ENCODE assay signal across 1 cellular context in genomic region chr12:111222027-111222414, GRCh38.
TF ChIP-seq lines count a peak whose summit lies in the region.

No MANE protein-coding gene starts in this region.

TF ChIP-seq in H1, 55 proteins besides CTCF, POLR2A, EP300 and RAD21 (continued from another document):
- TF ChIP-seq CEBPB (IDR thresholded peaks at IDR 0.05; ENCODE audit: low read depth, low read length) (no peak), KDM1A (IDR thresholded peaks at IDR 0.05; ENCODE audit: borderline replicate concordance, low read length) (no peak), SIRT6 (IDR thresholded peaks at IDR 0.05; ENCODE audit: low read length) (no peak)
